10 cellular contexts compared by ENCODE assay signal in the genomic region with DNA sequence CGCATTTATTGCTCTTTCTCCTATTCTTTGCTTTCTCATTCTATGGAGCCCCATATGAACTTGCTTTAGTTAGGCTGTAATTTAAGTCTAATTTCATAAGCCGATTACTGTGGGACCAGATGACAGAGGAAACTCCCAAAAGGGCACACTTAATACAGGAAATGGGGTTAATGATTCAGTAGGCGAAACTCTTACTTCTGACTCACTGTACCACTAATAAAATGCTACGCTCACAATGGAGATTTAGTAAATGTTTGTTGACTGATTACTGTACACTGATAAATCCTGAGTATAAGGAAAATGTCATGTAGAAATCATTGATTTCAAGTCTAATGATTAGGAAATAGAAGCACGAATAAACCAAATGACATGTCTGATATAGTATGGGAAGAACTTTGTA.
DNase-seq lines count a peak whose midpoint lies in the region; ATAC-seq, FAIRE-seq and TF ChIP-seq lines count a peak whose summit lies in the region.
"Had no signal": no experiment of that assay in that cellular context is flagged by ENCODE, and none has a peak within 500 bp of the region (broad histone marks: within the 10 kb centered on the region; RNA-seq: fewer than 3 reads in every experiment).

No MANE protein-coding gene starts in this region.

- peak; percentile 95 for DNase-seq in A673 (ENCODE audit: low spot score)
- peak; percentile 99 for DNase-seq in bronchial epithelial cell (ENCODE audit: low read depth)
- no peak for DNase-seq in OCI-LY7 (ENCODE audit: low spot score)
- no peak for DNase-seq in spleen
- DNase-seq in GM19240 (ENCODE audit: insufficient read length, low spot score): no peak
- DNase-seq: DND-41 had no signal

- TF ChIP-seq CTCF in A673 (conservative IDR thresholded peaks at IDR 0.05; ENCODE audit: low read depth, low read length) (no peak), bronchial epithelial cell (IDR thresholded peaks at IDR 0.05; ENCODE audit: insufficient read depth, low read length, severe bottlenecking) (no peak), OCI-LY7 (conservative IDR thresholded peaks at IDR 0.05; ENCODE audit: low read length) (no peak), spleen (IDR thresholded peaks at IDR 0.05 in 8 of 11, conservative IDR thresholded peaks at IDR 0.05 in 3 of 11) (no peak)

- H3K27me3 ChIP-seq in A673 (replicated peaks; ENCODE audit: insufficient read depth, low read depth, low read length, poor library complexity) (no peaks in the 10 kb centered on the region), bronchial epithelial cell (ENCODE audit: control insufficient read depth, insufficient read depth, low read length) (no peaks in the 10 kb centered on the region), spleen (replicated peaks in 1 of 7) (no peaks in the 10 kb centered on the region)
- H3K27me3 ChIP-seq: cardiac muscle cell had no signal

- ATAC-seq in GM19372 (IDR thresholded peaks at IDR 0.05; ENCODE audit: low read depth, unreplicated experiment) (peak; percentile 91), HG03196 (IDR thresholded peaks at IDR 0.05; ENCODE audit: unreplicated experiment) (peak; percentile 100), GM18868 (IDR thresholded peaks at IDR 0.05; ENCODE audit: unreplicated experiment) (no peak)

- no peaks in the 10 kb centered on the region for H3K9me2 ChIP-seq in OCI-LY7 (ENCODE audit: insufficient read depth, low read length)

- H3K36me3 ChIP-seq in A673 (ENCODE audit: insufficient read depth, low read length, poor library complexity, severe bottlenecking) (no peaks in the 10 kb centered on the region), bronchial epithelial cell (ENCODE audit: control insufficient read depth, insufficient read depth, low read length) (no peaks in the 10 kb centered on the region), OCI-LY7 (ENCODE audit: insufficient read depth, low read length) (no peaks in the 10 kb centered on the region), spleen (no peaks in the 10 kb centered on the region)
- H3K36me3 ChIP-seq: cardiac muscle cell had no signal

- H3K9me3 ChIP-seq in A673 (ENCODE audit: low read depth, low read length, poor library complexity, severe bottlenecking): no peaks in the 10 kb centered on the region
- H3K9me3 ChIP-seq in OCI-LY7 (ENCODE audit: low read length): no peaks in the 10 kb centered on the region
- H3K9me3 ChIP-seq in spleen: peaks cover 0 to 4% (median 0%) of the 10 kb centered on the region in 8 donors

- no TSS peak for BruUV-seq in A673 (replicated peaks; lab: Mats Ljungman, UMichigan)
- BruUV-seq in OCI-LY7 (replicated peaks; lab: Mats Ljungman, UMichigan): no TSS peak

- H4K20me1 ChIP-seq in OCI-LY7 (ENCODE audit: insufficient read depth, low read length): no peaks in the 10 kb centered on the region

- H3K4me2 ChIP-seq in OCI-LY7 (ENCODE audit: low read length): no peak overlapping the region

- peak overlapping the region; percentile 69 for H3K27ac ChIP-seq in A673 (ENCODE audit: low read depth, low read length, poor library complexity, severe bottlenecking)
- no peak overlapping the region for H3K27ac ChIP-seq in OCI-LY7 (ENCODE audit: low read depth, low read length, poor library complexity, severe bottlenecking)
- H3K27ac ChIP-seq in spleen: no peak overlapping the region
- H3K27ac ChIP-seq: cardiac muscle cell had no signal

- H3K4me1 ChIP-seq in A673 (ENCODE audit: insufficient read depth, low read length, poor library complexity, severe bottlenecking) (peaks cover 27% of the 10 kb centered on the region), OCI-LY7 (ENCODE audit: insufficient read depth, low read length, poor library complexity, severe bottlenecking) (no peaks in the 10 kb centered on the region), spleen (no peaks in the 10 kb centered on the region)

- H3K4me3 ChIP-seq in A673 (ENCODE audit: low read depth, low read length, poor library complexity, severe bottlenecking) (peak overlapping the region; percentile 4), bronchial epithelial cell (ENCODE audit: low read depth, low read length) (no peak overlapping the region), OCI-LY7 (ENCODE audit: low read depth, low read length, poor library complexity, severe bottlenecking) (no peak overlapping the region), spleen (no peak overlapping the region)
- H3K4me3 ChIP-seq: cardiac muscle cell had no signal

- POLR2A ChIA-PET in A673 (lab: Charles Lee; ENCODE audit: low non-redundant PET) (no interaction called here), OCI-LY7 (lab: Charles Lee) (interaction anchor here (1.2 kb wide), 1 partner anchor 226 kb away, joined by 3 read pairs; no protein-coding TSS in a partner anchor)

- no peak overlapping the region for H2AFZ ChIP-seq in OCI-LY7 (ENCODE audit: low read length)

- no peak for TF ChIP-seq POLR2A in spleen (IDR thresholded peaks at IDR 0.05)

- FAIRE-seq in bronchial epithelial cell (lab: Jason Lieb, UNC): no peak

- 48 to 64% (median 54%) methylated on average over 5 of the region's 5 CpGs for WGBS in spleen, 5 donors

- CTCF ChIA-PET in A673 (lab: Charles Lee) (no interaction called here), OCI-LY7 (lab: Charles Lee; ENCODE audit: unreplicated experiment) (no interaction called here)

- intact Hi-C loops in A673 (cut with micrococcal nuclease; ENCODE audit: unreplicated experiment) (loop anchor here (10.0 kb wide), 2 partner anchors 270 to 350 kb away; no protein-coding TSS in a partner anchor), OCI-LY7 (cut with micrococcal nuclease; ENCODE audit: unreplicated experiment) (no loop called here), spleen (cut with DNase I; ENCODE audit: low total_unique reads) (no loop called here)

- no peaks in the 10 kb centered on the region for H3K79me2 ChIP-seq in OCI-LY7 (ENCODE audit: insufficient read depth, low read depth, low read length)

Comparison
In these comparisons a context has a peak if more than half of its experiments do, and no peak if none do; other contexts are left out.
1. DNase-seq: peak in A673 (single experiment) and bronchial epithelial cell (single experiment); none in OCI-LY7 (single experiment), spleen (single experiment) and GM19240 (single experiment).